8 cellular contexts compared by ENCODE assay signal in genomic region chr1:112501810-112502641, GRCh38. TPM values are rescaled to one million over a fixed set of nuclear protein-coding genes. Genes with fewer than 3 reads are reported as not detected.
A peak's percentile ranks its signal among the peaks of the same experiment; 100 is the strongest.
DNase-seq lines count a peak whose midpoint lies in the region; ATAC-seq, FAIRE-seq and TF ChIP-seq lines count a peak whose summit lies in the region.

No MANE protein-coding gene starts in this region.

- H3K4me3 Mint-ChIP-seq in chondrocyte (ENCODE audit: unreplicated experiment), result peak overlapping the region; percentile 62

- DNase-seq in AG04449 (ENCODE audit: low read depth, low spot score) (no peak), NCI-H1694 treated with DMSO at 0.1 percent for 48 hours (lab: John Stamatoyannopoulos, UW) (peak; percentile 35), chondrocyte (ENCODE audit: low spot score) (no peak), kidney (peak; percentile 89)
- DNase-seq in activated CD4-positive, alpha-beta T cell treated with anti-CD3 and anti-CD28 coated beads for 1 hour, result peak; percentile 30
- peak; percentile 59 for DNase-seq in stimulated activated CD4-positive, alpha-beta T cell treated with anti-CD3 and anti-CD28 coated beads, Interleukin-12 subunit alpha, Interleukin-12 subunit beta, amount 100 ng/mL, for 4 hours

- no peaks in the 10 kb centered on the region for H3K36me3 ChIP-seq in kidney (ENCODE audit: control insufficient read depth in 1 of 2, insufficient read depth in 2 of 2, low read length in 2 of 2)

- POLR2A ChIA-PET in AG04449 (lab: Yijun Ruan, JAX), result interaction anchor here (0.8 to 2.0 kb wide), 8 partner anchors 21 to 117 kb away, joined by 3 to 5 read pairs (median 4); partner anchors contain the start of gene ST7L

- peak overlapping the region in 1 of 2 donors; percentile 5 for H3K9ac ChIP-seq in kidney (ENCODE audit: low read length in 2 of 2)

- no peak overlapping the region for H3K27ac Mint-ChIP-seq in chondrocyte (ENCODE audit: unreplicated experiment)

- H3K9me3 ChIP-seq in kidney (ENCODE audit: control insufficient read depth in 1 of 2, low read length in 2 of 2), result no peaks in the 10 kb centered on the region

- ATAC-seq in GM19351 (IDR thresholded peaks at IDR 0.05; ENCODE audit: unreplicated experiment), result peak; percentile 55
- ATAC-seq in GM21360 (IDR thresholded peaks at IDR 0.05; ENCODE audit: unreplicated experiment), result no peak

- H3K36me3 Mint-ChIP-seq in chondrocyte (ENCODE audit: low read depth), result no peaks in the 10 kb centered on the region

- H3K4me1 ChIP-seq in kidney (ENCODE audit: control insufficient read depth in 1 of 2, insufficient read depth in 1 of 2, low read depth in 1 of 2, low read length in 2 of 2), result no peaks in the 10 kb centered on the region

- intact Hi-C loops in kidney (cut with DNase I), result no loop called here

- H3K9me3 Mint-ChIP-seq in chondrocyte (ENCODE audit: low read depth), result no peaks in the 10 kb centered on the region

- peaks cover 8% of the 10 kb centered on the region for H3K4me1 Mint-ChIP-seq in chondrocyte (ENCODE audit: low read depth)

- no peak overlapping the region for H3K27ac ChIP-seq in kidney (ENCODE audit: low read depth in 2 of 2, low read length in 2 of 2)

- H3K4me3 ChIP-seq in AG04449 (ENCODE audit: low read depth, low read length) (peak overlapping the region; percentile 52), kidney (ENCODE audit: low read length in 2 of 2) (peak overlapping the region; percentile 32 to 55)

- TF ChIP-seq CTCF in AG04449 (IDR thresholded peaks at IDR 0.05; ENCODE audit: insufficient read depth, low read length, missing control alignments), result peak; percentile 94
- TF ChIP-seq CTCF in chondrocyte (IDR thresholded peaks at IDR 0.05), result peak; percentile 89
- TF ChIP-seq CTCF in kidney (IDR thresholded peaks at IDR 0.05; ENCODE audit: borderline replicate concordance, extremely low read depth, insufficient read depth), result peak; percentile 61

- FAIRE-seq in kidney (lab: Jason Lieb, UNC), result no peak

- CTCF ChIA-PET in AG04449 (lab: Yijun Ruan, JAX), result interaction anchor here (0.6 to 7.5 kb wide), 66 partner anchors 9 to 608 kb away, joined by 3 to 228 read pairs (median 5); partner anchors contain the start of genes CAPZA1, CTTNBP2NL, MOV10 and RHOC

- H3K27me3 Mint-ChIP-seq in chondrocyte (ENCODE audit: low read depth), result peaks cover 9% of the 10 kb centered on the region

RNA-seq across cellular contexts. Expression of gene WNT2B, which starts 6.7 kb away (rescaled TPM):
- total RNA-seq in chondrocyte, result 2.8 to 6.0 TPM (median 6.0 TPM) in 3 replicates
- total RNA-seq in kidney, result 4.7 TPM
- polyA plus RNA-seq in kidney (ENCODE audit: insufficient read depth, low read depth, low replicate concordance), result 0.75 TPM

Comparison
In these comparisons a context has a peak if more than half of its experiments do, and no peak if none do; other contexts are left out.
1. DNase-seq: peak in NCI-H1694 treated with DMSO at 0.1 percent for 48 hours (single experiment), activated CD4-positive, alpha-beta T cell treated with anti-CD3 and anti-CD28 coated beads for 1 hour (single experiment), kidney (single experiment) and stimulated activated CD4-positive, alpha-beta T cell treated with anti-CD3 and anti-CD28 coated beads, Interleukin-12 subunit alpha, Interleukin-12 subunit beta, amount 100 ng/mL, for 4 hours (single experiment); none in AG04449 (single experiment) and chondrocyte (single experiment).
2. Peak in every context shown above with its lines, with median percentiles within 50 percentile points of each other: CTCF ChIP-seq.